8 cellular contexts compared by ENCODE assay signal in genomic region chr11:78414321-78415051, GRCh38. TPM values are rescaled to one million over a fixed set of nuclear protein-coding genes. Genes with fewer than 3 reads are reported as not detected.
DNase-seq lines count a peak whose midpoint lies in the region; ATAC-seq and TF ChIP-seq lines count a peak whose summit lies in the region.

No MANE protein-coding gene starts in this region.

- H4K20me1 ChIP-seq in GM23248 (ENCODE audit: insufficient read depth): no peaks in the 10 kb centered on the region

- TF ChIP-seq CTCF in AG10803 (conservative IDR thresholded peaks at IDR 0.05; ENCODE audit: low read length) (peak; percentile 68), WTC11 (IDR thresholded peaks at IDR 0.05) (peak; percentile 53; the same call in 1 of the 2 replicates), left lung (IDR thresholded peaks at IDR 0.05) (peak; percentile 46 to 68)

- no peaks in the 10 kb centered on the region for H3K9me2 ChIP-seq in GM23248 (ENCODE audit: insufficient read depth)

- H3K4me2 ChIP-seq in GM23248 (ENCODE audit: unreplicated experiment): no peak overlapping the region

- in situ Hi-C loops in GM23248 (cut with MboI): loop anchor here (10.0 kb wide), 1 partner anchor 150 kb away; no protein-coding TSS in a partner anchor

- H3K27me3 ChIP-seq in GM23248 (replicated peaks; ENCODE audit: insufficient read depth) (no peaks in the 10 kb centered on the region), left lung (no peaks in the 10 kb centered on the region)

- H3K4me3 ChIP-seq in AG10803 (ENCODE audit: low read length) (no peak overlapping the region), GM23248 (no peak overlapping the region), left lung (no peak overlapping the region)

- H3K4me1 Mint-ChIP-seq in WTC11: peaks cover 21% of the 10 kb centered on the region
- peaks cover 33% of the 10 kb centered on the region for H3K4me1 Mint-ChIP-seq in activated T-cell treated with anti-CD3 and anti-CD28 coated beads, Interleukin-2, amount 50 U/mL, for 72 hours (ENCODE audit: low read depth)

- H3K27me3 Mint-ChIP-seq in WTC11 (ENCODE audit: low read depth): peaks cover 17% of the 10 kb centered on the region
- H3K27me3 Mint-ChIP-seq in activated T-cell treated with anti-CD3 and anti-CD28 coated beads, Interleukin-2, amount 50 U/mL, for 72 hours (ENCODE audit: low read depth): peaks cover 23% of the 10 kb centered on the region

- CTCF ChIA-PET in WTC11 (lab: Charles Lee): no interaction called here

- no peak overlapping the region for H3K27ac Mint-ChIP-seq in WTC11
- no peak overlapping the region for H3K27ac Mint-ChIP-seq in activated T-cell treated with anti-CD3 and anti-CD28 coated beads, Interleukin-2, amount 50 U/mL, for 72 hours

- H3K27ac ChIP-seq in GM23248 (no peak overlapping the region), left lung (peak overlapping the region in 1 of 2 donors; percentile 99)

- ATAC-seq in WTC11 (no peak), left lung (no peak), GM21529 (IDR thresholded peaks at IDR 0.05; ENCODE audit: unreplicated experiment) (no peak), GM19351 (IDR thresholded peaks at IDR 0.05; ENCODE audit: unreplicated experiment) (no peak)
- no peak for ATAC-seq in activated T-cell treated with anti-CD3 and anti-CD28 coated beads, Interleukin-2, amount 50 U/mL, for 72 hours (replicated peaks in 1 of 2)

- 84 to 88% methylated on average over 14 of the region's 14 CpGs for WGBS in GM23248 (ENCODE audit: low coverage in 1 of 2, low lambda C conversion rate in 2 of 2, missing lambda C conversion rate in 2 of 2), 2 experiments

- H2AFZ ChIP-seq in GM23248: no peak overlapping the region

- H3K36me3 Mint-ChIP-seq in WTC11: peaks cover 4% of the 10 kb centered on the region; the same call in 1 of the 2 replicates
- peaks cover 4 to 9% of the 10 kb centered on the region in 2 donors for H3K36me3 Mint-ChIP-seq in activated T-cell treated with anti-CD3 and anti-CD28 coated beads, Interleukin-2, amount 50 U/mL, for 72 hours (ENCODE audit: insufficient read depth in 2 of 2)

- intact Hi-C loops in left lung (cut with DNase I): loop anchor here in 1 of 2 donors (10.0 kb wide), 2 partner anchors 150 to 190 kb away; no protein-coding TSS in a partner anchor

- peaks cover 36% of the 10 kb centered on the region for H3K79me2 ChIP-seq in GM23248 (ENCODE audit: insufficient read depth)

- H3K9me3 Mint-ChIP-seq in WTC11: peaks cover 5% of the 10 kb centered on the region
- peaks cover 0 to 1% of the 10 kb centered on the region in 2 donors for H3K9me3 Mint-ChIP-seq in activated T-cell treated with anti-CD3 and anti-CD28 coated beads, Interleukin-2, amount 50 U/mL, for 72 hours

- DNase-seq in AG10803 (ENCODE audit: low read depth): no peak
- peak; percentile 66 for DNase-seq in GM23248
- DNase-seq in WTC11 (ENCODE audit: low spot score): no peak
- no peak for DNase-seq in left lung
- no peak for DNase-seq in GM19240 (ENCODE audit: insufficient read length, low spot score)
- DNase-seq in activated T-cell treated with anti-CD3 and anti-CD28 coated beads, Interleukin-2, amount 50 U/mL, for 72 hours: no peak

- H3F3A ChIP-seq in GM23248 (ENCODE audit: insufficient read depth): peaks cover 27% of the 10 kb centered on the region

- POLR2A ChIA-PET in WTC11 (lab: Charles Lee): no interaction called here

- no peaks in the 10 kb centered on the region for H3K9me3 ChIP-seq in GM23248 (ENCODE audit: low read depth)
- peaks cover 0 to 10% of the 10 kb centered on the region in 2 donors for H3K9me3 ChIP-seq in left lung

- no peaks in the 10 kb centered on the region for H3K36me3 ChIP-seq in GM23248 (ENCODE audit: low read depth)
- H3K36me3 ChIP-seq in left lung: peaks cover 0 to 4% of the 10 kb centered on the region in 2 donors

- no peak overlapping the region for H3K4me3 Mint-ChIP-seq in WTC11
- H3K4me3 Mint-ChIP-seq in activated T-cell treated with anti-CD3 and anti-CD28 coated beads, Interleukin-2, amount 50 U/mL, for 72 hours: no peak overlapping the region

- H3K4me1 ChIP-seq in GM23248 (ENCODE audit: insufficient read depth) (peaks cover 12% of the 10 kb centered on the region), left lung (peaks cover 0 to 60% of the 10 kb centered on the region in 2 donors)

- no peak overlapping the region for H3K9ac ChIP-seq in GM23248

TF ChIP-seq in WTC11, 78 proteins besides CTCF, POLR2A, EP300 and RAD21 (continues in another document):
- no peak for TF ChIP-seq ZNF532 (CRISPR knock-in tag; IDR thresholded peaks at IDR 0.05; ENCODE audit: borderline replicate concordance)
- no peak for TF ChIP-seq ETV6 (CRISPR knock-in tag; IDR thresholded peaks at IDR 0.05)
- no peak for TF ChIP-seq ATF2 (CRISPR knock-in tag; IDR thresholded peaks at IDR 0.05; ENCODE audit: borderline replicate concordance, low read depth)
- no peak for TF ChIP-seq USF2 (CRISPR knock-in tag; IDR thresholded peaks at IDR 0.05)
- no peak for TF ChIP-seq AR (CRISPR knock-in tag; IDR thresholded peaks at IDR 0.05)
- no peak for TF ChIP-seq ZNF317 (CRISPR knock-in tag; IDR thresholded peaks at IDR 0.05; ENCODE audit: borderline replicate concordance, low read depth)
- no peak for TF ChIP-seq CREB1 (CRISPR knock-in tag; IDR thresholded peaks at IDR 0.05)

RNA-seq across cellular contexts. Expression of gene GAB2, which starts 3.1 kb away (rescaled TPM):
- 7.2 and 12.2 TPM in 2 replicates for total RNA-seq in GM23248 (2014; rRNA removed; shearing (Covaris generic))
- polyA plus RNA-seq in GM23248 (2016; fragmentation: Nextera tagmentation; extraction: Ambion mirVana): 1.8 TPM in 2 replicates
- 8.5 to 10.6 TPM (median 9.7 TPM) in 3 replicates for total RNA-seq in WTC11 (2021)
- total RNA-seq in left lung: 10 to 100 TPM; 43.8 to 59.6 TPM
- 10 to 100 TPM; 48.0 to 51.7 TPM for total RNA-seq in activated T-cell treated with anti-CD3 and anti-CD28 coated beads, Interleukin-2, amount 50 U/mL, for 72 hours
